1 cellular context compared by ENCODE assay signal in genomic region chr12:67957383-67957782, GRCh38.
TF ChIP-seq lines count a peak whose summit lies in the region.

No MANE protein-coding gene starts in this region.

TF ChIP-seq in HEK293, 187 proteins besides CTCF, POLR2A, EP300 and RAD21 (continued from another document):
- TF ChIP-seq ZSCAN5A (tag by site-specific recombination; IDR thresholded peaks at IDR 0.05) = no peak
- no peak for TF ChIP-seq ZNF266 (tag by site-specific recombination; IDR thresholded peaks at IDR 0.05; ENCODE audit: low read depth)
- TF ChIP-seq ZNF350 (tag by site-specific recombination; IDR thresholded peaks at IDR 0.05) = no peak
- no peak for TF ChIP-seq ZNF132 (tag by site-specific recombination; IDR thresholded peaks at IDR 0.05; ENCODE audit: borderline replicate concordance)
- TF ChIP-seq ZNF629 (tag by site-specific recombination; IDR thresholded peaks at IDR 0.05) = no peak
- no peak for TF ChIP-seq ZNF416 (tag by site-specific recombination; IDR thresholded peaks at IDR 0.05)
- TF ChIP-seq ZNF600 (tag by site-specific recombination; IDR thresholded peaks at IDR 0.05) = no peak
- 0 out of 2 replicates have a peak, but pooled peaks have one; percentile 28 for TF ChIP-seq ZNF776 (tag by site-specific recombination; IDR thresholded peaks at IDR 0.05; ENCODE audit: borderline replicate concordance)
- TF ChIP-seq ZNF324 (tag by site-specific recombination; IDR thresholded peaks at IDR 0.05) = no peak
- no peak for TF ChIP-seq ZNF16 (tag by site-specific recombination; IDR thresholded peaks at IDR 0.05; ENCODE audit: low read depth)
- TF ChIP-seq ZNF449 (tag by site-specific recombination; IDR thresholded peaks at IDR 0.05) = no peak
- no peak for TF ChIP-seq ZNF658 (tag by site-specific recombination; IDR thresholded peaks at IDR 0.05)
- 0 out of 2 replicates have a peak, but pooled peaks have one; percentile 25 for TF ChIP-seq ZNF37A (tag by site-specific recombination; IDR thresholded peaks at IDR 0.05)
- 0 out of 2 replicates have a peak, but pooled peaks have one; percentile 47 for TF ChIP-seq ZNF626 (tag by site-specific recombination; IDR thresholded peaks at IDR 0.05)
